32 cellular contexts compared by ENCODE assay signal in the genomic region with DNA sequence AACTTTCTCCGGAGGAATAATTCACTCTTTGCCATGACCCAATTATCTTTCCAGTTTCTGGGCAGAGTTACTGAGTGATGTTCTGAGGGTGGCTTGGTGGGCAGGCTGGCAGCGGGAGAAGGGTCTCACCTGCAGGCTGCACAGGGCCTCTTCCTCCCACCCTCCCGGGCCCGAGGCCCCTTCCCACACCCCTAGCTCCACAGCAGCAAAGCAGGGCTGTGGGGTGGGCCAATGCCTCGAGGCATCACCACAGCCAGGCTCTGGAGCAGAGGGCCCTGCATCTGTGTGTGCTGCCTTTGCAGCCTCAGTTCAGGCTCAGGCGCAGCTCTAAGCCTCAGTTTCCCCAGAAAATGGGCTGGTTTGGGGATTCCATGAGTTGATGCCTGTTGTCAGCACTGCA.
"Had no signal": no experiment of that assay in that cellular context is flagged by ENCODE, and none has a peak within 500 bp of the region (broad histone marks: within the 10 kb centered on the region; RNA-seq: fewer than 3 reads in every experiment).

No MANE protein-coding gene starts in this region.

- H3K9me3 ChIP-seq: adrenal gland, body of pancreas had no signal

- H3K4me1 ChIP-seq: adrenal gland, body of pancreas, breast epithelium had no signal

- H3K27ac ChIP-seq: adrenal gland, body of pancreas, brain microvascular endothelial cell, breast epithelium, VCaP had no signal

- DNase-seq: activated B cell treated with CpG ODN at 0.5 μM for 24 hours; activated CD4-positive, alpha-beta memory T cell treated with anti-CD3 and anti-CD28 coated beads for 36 hours; activated CD4-positive, alpha-beta T cell treated with anti-CD3 and anti-CD28 coated beads for 4 hours; activated CD4-positive, alpha-beta T cell treated with anti-CD3 and anti-CD28 coated beads, Interleukin-2, amount 10 ng/mL, durations not matched to agents 24 days and 14 days; activated CD4-positive, alpha-beta T cell treated with anti-CD3 and anti-CD28 coated beads, Interleukin-2, amount 50 U/mL, for 1 hour; activated CD4-positive, alpha-beta T cell treated with anti-CD3 and anti-CD28 coated beads, Interleukin-2, amount 50 U/mL, for 4 hours; activated CD4-positive, CD25-positive, alpha-beta regulatory T cell treated with anti-CD3 and anti-CD28 coated beads, Interleukin-2, amount 50 U/mL, for 72 hours; activated CD8-positive, alpha-beta memory T cell treated with anti-CD3 and anti-CD28 coated beads, Interleukin-2, amount 50 U/mL, for 4 hours; activated CD8-positive, alpha-beta T cell treated with anti-CD3 and anti-CD28 coated beads for 36 hours; activated gamma-delta T cell treated with Interleukin-2 at 50 U/mL for 16 hours; activated naive CD4-positive, alpha-beta T cell; activated naive CD4-positive, alpha-beta T cell treated with anti-CD3 and anti-CD28 coated beads for 36 hours; activated naive CD4-positive, alpha-beta T cell treated with anti-CD3 and anti-CD28 coated beads, Interleukin-2, amount 50 U/mL, for 16 hours; activated naive CD8-positive, alpha-beta T cell treated with anti-CD3 and anti-CD28 coated beads for 36 hours; activated T-cell treated with anti-CD3 and anti-CD28 coated beads for 4 hours; activated T-cell treated with anti-CD3 and anti-CD28 coated beads, Interleukin-2, amount 50 U/mL, for 1 hour; activated T-cell treated with anti-CD3 and anti-CD28 coated beads, Interleukin-2, amount 50 U/mL, for 4 hours; activated T-cell treated with anti-CD3 and anti-CD28 coated beads, Interleukin-2, amount 50 U/mL, for 72 hours; adrenal gland; amniotic stem cell; body of pancreas; brain microvascular endothelial cell; central memory CD4-positive, alpha-beta T cell; T-helper 1 cell; T-helper 2 cell; T-helper 9 cell had no signal

- ATAC-seq: activated CD8-positive, alpha-beta T cell treated with anti-CD3 and anti-CD28 coated beads for 36 hours; activated naive CD4-positive, alpha-beta T cell treated with anti-CD3 and anti-CD28 coated beads, Interleukin-2, amount 50 U/mL, for 72 hours; activated T-cell treated with anti-CD3 and anti-CD28 coated beads, Interleukin-2, amount 50 U/mL, for 4 hours; activated T-cell treated with anti-CD3 and anti-CD28 coated beads, Interleukin-2, amount 50 U/mL, for 72 hours; activated T-helper 17 cell treated with anti-CD3 and anti-CD28 coated beads, Interleukin-2, amount 50 U/mL, for 72 hours; body of pancreas had no signal

- H3K27me3 ChIP-seq: adrenal gland, body of pancreas, brain microvascular endothelial cell, breast epithelium had no signal

- FAIRE-seq: astrocyte, TTC549 had no signal

- H3K36me3 ChIP-seq: adrenal gland, brain microvascular endothelial cell, breast epithelium had no signal

- H3K4me3 ChIP-seq: adrenal gland, body of pancreas, breast epithelium had no signal
